11 cellular contexts compared by ENCODE assay signal in genomic region chr14:49303952-49304516, GRCh38.
DNase-seq lines count a peak whose midpoint lies in the region; ATAC-seq and TF ChIP-seq lines count a peak whose summit lies in the region.
"Had no signal": no experiment of that assay in that cellular context is flagged by ENCODE, and none has a peak within 500 bp of the region (broad histone marks: within the 10 kb centered on the region; RNA-seq: fewer than 3 reads in every experiment).

No MANE protein-coding gene starts in this region.

- H3K4me3 ChIP-seq in fibroblast of lung (replicated peaks in 1 of 4; ENCODE audit: control extremely low read depth in 1 of 4, insufficient read depth in 1 of 4, low read depth in 3 of 4, low read length in 4 of 4) = no peak overlapping the region
- H3K4me3 ChIP-seq: right lobe of liver, transverse colon had no signal

- H3K27ac ChIP-seq in RWPE1 (no peak overlapping the region), fibroblast of lung (ENCODE audit: insufficient read depth, low read length) (no peak overlapping the region)
- H3K27ac ChIP-seq: right lobe of liver, transverse colon had no signal

- TF ChIP-seq CTCF in RWPE1 (conservative IDR thresholded peaks at IDR 0.05; ENCODE audit: low read depth) (no peak), fibroblast of lung (conservative IDR thresholded peaks at IDR 0.05 in 1 of 2, IDR thresholded peaks at IDR 0.05 in 1 of 2; ENCODE audit: low read depth in 1 of 2, low read length in 2 of 2) (no peak)

- H3K36me3 Mint-ChIP-seq in effector memory CD8-positive, alpha-beta T cell (ENCODE audit: insufficient read depth) = no peaks in the 10 kb centered on the region

- ATAC-seq in effector memory CD8-positive, alpha-beta T cell (replicated peaks) = no peak
- ATAC-seq in GM18867 (IDR thresholded peaks at IDR 0.05; ENCODE audit: unreplicated experiment) = no peak

- H3K4me1 Mint-ChIP-seq in effector memory CD8-positive, alpha-beta T cell (ENCODE audit: low read depth in 2 of 2) = no peaks in the 10 kb centered on the region
- H3K4me1 Mint-ChIP-seq: activated B cell treated with CpG ODN at 0.5 μM for 24 hours had no signal

- H3K4me1 ChIP-seq in fibroblast of lung (ENCODE audit: control insufficient read depth, extremely low read depth, insufficient read depth, low read length) = no peaks in the 10 kb centered on the region
- H3K4me1 ChIP-seq: right lobe of liver, transverse colon had no signal

- no peaks in the 10 kb centered on the region for H3K9me3 ChIP-seq in fibroblast of lung (ENCODE audit: control insufficient read depth, insufficient read depth, low read depth, low read length)
- H3K9me3 ChIP-seq: right lobe of liver, transverse colon had no signal

- DNase-seq in NCI-H1105 treated with DMSO at 0.1 percent for 48 hours (lab: John Stamatoyannopoulos, UW) (peak; percentile 3), NCI-H1105 (lab: John Stamatoyannopoulos, UW) (no peak), RWPE1 (ENCODE audit: low spot score) (peak; percentile 15), fibroblast of lung (ENCODE audit: low read depth in 2 of 2) (peak; percentile 39 to 42), renal cortical epithelial cell (ENCODE audit: low read depth) (peak; percentile 26), GM19240 (ENCODE audit: insufficient read length, low spot score) (no peak)
- no peak for DNase-seq in effector memory CD8-positive, alpha-beta T cell
- DNase-seq: activated B cell treated with CpG ODN at 0.5 μM for 24 hours, right lobe of liver, transverse colon had no signal

- no peaks in the 10 kb centered on the region for H3K36me3 ChIP-seq in fibroblast of lung (ENCODE audit: control insufficient read depth, insufficient read depth, low read length)
- H3K36me3 ChIP-seq: right lobe of liver, transverse colon had no signal

- H3K4me3 Mint-ChIP-seq in effector memory CD8-positive, alpha-beta T cell = no peak overlapping the region
- H3K4me3 Mint-ChIP-seq: activated B cell treated with CpG ODN at 0.5 μM for 24 hours had no signal

- H2AFZ ChIP-seq in fibroblast of lung (ENCODE audit: low read length) = no peak overlapping the region

- no peaks in the 10 kb centered on the region for H3K9me3 Mint-ChIP-seq in effector memory CD8-positive, alpha-beta T cell
- H3K9me3 Mint-ChIP-seq: activated B cell treated with CpG ODN at 0.5 μM for 24 hours had no signal

- no peaks in the 10 kb centered on the region for H3K27me3 ChIP-seq in fibroblast of lung (ENCODE audit: control insufficient read depth, insufficient read depth, low read length)
- H3K27me3 ChIP-seq: right lobe of liver, transverse colon had no signal

- no peaks in the 10 kb centered on the region for H4K20me1 ChIP-seq in fibroblast of lung (ENCODE audit: control insufficient read depth, extremely low read depth, insufficient read depth, low read length)

- POLR2A ChIA-PET in RWPE1 (lab: Yijun Ruan, JAX; ENCODE audit: low non-redundant PET) = no interaction called here

- H3K27me3 Mint-ChIP-seq in effector memory CD8-positive, alpha-beta T cell = peaks cover 0 to 2% of the 10 kb centered on the region in 2 donors

- no peak overlapping the region for H3K9ac ChIP-seq in fibroblast of lung (ENCODE audit: insufficient read depth, low read length)

- H3K79me2 ChIP-seq in fibroblast of lung (ENCODE audit: control insufficient read depth, insufficient read depth, low read length) = no peaks in the 10 kb centered on the region

- CTCF ChIA-PET in RWPE1 (lab: Yijun Ruan, JAX) = no interaction called here

- H3K4me2 ChIP-seq in fibroblast of lung (ENCODE audit: extremely low read depth, insufficient read depth, low read length) = no peak overlapping the region

- no peak overlapping the region for H3K27ac Mint-ChIP-seq in effector memory CD8-positive, alpha-beta T cell
- H3K27ac Mint-ChIP-seq: activated B cell treated with CpG ODN at 0.5 μM for 24 hours had no signal

Comparison
In these comparisons a context has a peak if more than half of its experiments do, and no peak if none do; other contexts are left out.
1. DNase-seq: peak in NCI-H1105 treated with DMSO at 0.1 percent for 48 hours (single experiment), RWPE1 (single experiment), fibroblast of lung (2 of 2) and renal cortical epithelial cell (single experiment); none in NCI-H1105 (single experiment), effector memory CD8-positive, alpha-beta T cell (0 of 3) and GM19240 (single experiment).